1 cellular context compared by ENCODE assay signal in the genomic region with DNA sequence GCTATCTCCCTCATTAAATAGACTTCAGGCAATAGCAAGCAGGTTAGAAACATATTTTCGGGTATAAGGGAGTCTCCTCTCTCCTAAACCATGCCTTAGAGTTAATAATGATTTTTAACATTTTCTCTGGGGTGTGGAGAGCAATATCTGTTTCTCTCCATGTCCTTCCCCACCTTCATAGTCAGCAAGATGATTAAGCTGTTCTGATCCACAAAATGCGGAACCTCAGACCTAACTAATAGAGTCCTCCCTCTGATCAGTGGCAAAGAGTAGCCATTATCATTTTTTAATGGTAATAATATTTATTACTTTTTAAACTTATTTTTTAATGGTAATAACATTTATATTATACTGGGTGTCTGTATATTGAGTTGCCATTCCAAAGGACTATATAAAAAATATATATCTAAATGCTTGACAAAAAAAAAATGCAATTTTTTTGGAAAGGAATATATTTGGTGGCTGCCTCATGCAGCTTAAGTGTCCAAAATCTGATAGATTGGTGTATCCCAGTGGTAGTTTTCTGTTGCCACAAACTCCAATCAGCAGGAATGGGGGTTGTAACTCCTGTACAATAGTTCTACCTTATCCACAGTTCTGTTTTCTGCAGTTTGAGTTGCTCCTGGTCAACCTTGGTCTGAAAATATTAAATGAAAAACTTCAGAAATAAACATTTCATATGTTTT.
TF ChIP-seq lines count a peak whose summit lies in the region.

No MANE protein-coding gene starts in this region.

TF ChIP-seq in K562, 482 proteins besides CTCF, POLR2A, EP300 and RAD21 (continued from another document and continues in another):
- TF ChIP-seq, protein P1, sequence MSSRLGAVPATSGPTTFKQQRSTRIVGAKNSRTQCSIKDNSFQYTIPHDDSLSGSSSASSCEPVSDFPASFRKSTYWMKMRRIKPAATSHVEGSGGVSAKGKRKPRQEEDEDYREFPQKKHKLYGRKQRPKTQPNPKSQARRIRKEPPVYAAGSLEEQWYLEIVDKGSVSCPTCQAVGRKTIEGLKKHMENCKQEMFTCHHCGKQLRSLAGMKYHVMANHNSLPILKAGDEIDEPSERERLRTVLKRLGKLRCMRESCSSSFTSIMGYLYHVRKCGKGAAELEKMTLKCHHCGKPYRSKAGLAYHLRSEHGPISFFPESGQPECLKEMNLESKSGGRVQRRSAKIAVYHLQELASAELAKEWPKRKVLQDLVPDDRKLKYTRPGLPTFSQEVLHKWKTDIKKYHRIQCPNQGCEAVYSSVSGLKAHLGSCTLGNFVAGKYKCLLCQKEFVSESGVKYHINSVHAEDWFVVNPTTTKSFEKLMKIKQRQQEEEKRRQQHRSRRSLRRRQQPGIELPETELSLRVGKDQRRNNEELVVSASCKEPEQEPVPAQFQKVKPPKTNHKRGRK (tag; IDR thresholded peaks at IDR 0.05) = no peak
- TF ChIP-seq RCOR1 (IDR thresholded peaks at IDR 0.05; ENCODE audit: borderline replicate concordance in 1 of 2, low read depth in 2 of 2, low read length in 2 of 2) (no peak), CEBPG (CRISPR knock-in tag; IDR thresholded peaks at IDR 0.05) (no peak), CEBPG (tag; conservative IDR thresholded peaks at IDR 0.05 in 1 of 2, IDR thresholded peaks at IDR 0.05 in 1 of 2) (no peak), C11orf30 (IDR thresholded peaks at IDR 0.05; ENCODE audit: low read depth) (0 out of 2 replicates have a peak, but pooled peaks have one; percentile 13), TCFL5 (CRISPR knock-in tag; conservative IDR thresholded peaks at IDR 0.05) (no peak), ELF1 (tag; IDR thresholded peaks at IDR 0.05) (peak; percentile 30), JUND (IDR thresholded peaks at IDR 0.05; ENCODE audit: borderline replicate concordance, low read depth, low read length) (no peak), JUND (tag; IDR thresholded peaks at IDR 0.05; ENCODE audit: borderline replicate concordance, low read depth, low read length) (no peak), ZNF24 (IDR thresholded peaks at IDR 0.05) (no peak), ZKSCAN8 (CRISPR knock-in tag; IDR thresholded peaks at IDR 0.05) (0 out of 2 replicates have a peak, but pooled peaks have one; percentile 20), XRCC5 (IDR thresholded peaks at IDR 0.05; ENCODE audit: low read depth, low read length) (no peak), KDM5B (IDR thresholded peaks at IDR 0.05; ENCODE audit: insufficient replicate concordance, low read depth, low read length) (no peak), LEF1 (IDR thresholded peaks at IDR 0.05) (no peak), ZNF561 (CRISPR knock-in tag; conservative IDR thresholded peaks at IDR 0.05) (no peak), ZNF146 (CRISPR knock-in tag; IDR thresholded peaks at IDR 0.05; ENCODE audit: unreplicated experiment) (no peak), KLF1 (tag; IDR thresholded peaks at IDR 0.05) (no peak), FOS (IDR thresholded peaks at IDR 0.05; ENCODE audit: extremely low read depth, insufficient read length) (no peak), RUNX1 (IDR thresholded peaks at IDR 0.05; ENCODE audit: low read depth) (no peak), ZNF431 (CRISPR knock-in tag; IDR thresholded peaks at IDR 0.05) (no peak), RBFOX2 (IDR thresholded peaks at IDR 0.05; ENCODE audit: low read depth, low read length) (no peak), ZNF507 (tag; conservative IDR thresholded peaks at IDR 0.05) (no peak), FOSL1 (tag; conservative IDR thresholded peaks at IDR 0.05) (no peak), ZNF589 (CRISPR knock-in tag; IDR thresholded peaks at IDR 0.05; ENCODE audit: low read depth) (0 out of 2 replicates have a peak, but pooled peaks have one; percentile 11), MYC (IDR thresholded peaks at IDR 0.05; ENCODE audit: low read depth, low read length) (no peak), MYC (CRISPR knock-in tag; IDR thresholded peaks at IDR 0.05; ENCODE audit: borderline replicate concordance, low read depth) (no peak), DDX20 (tag; IDR thresholded peaks at IDR 0.05; ENCODE audit: low read depth) (no peak), ZBTB17 (CRISPR knock-in tag; IDR thresholded peaks at IDR 0.05) (peak; percentile 91), ZNF583 (CRISPR knock-in tag; IDR thresholded peaks at IDR 0.05) (no peak)
- TF ChIP-seq, protein P2, sequence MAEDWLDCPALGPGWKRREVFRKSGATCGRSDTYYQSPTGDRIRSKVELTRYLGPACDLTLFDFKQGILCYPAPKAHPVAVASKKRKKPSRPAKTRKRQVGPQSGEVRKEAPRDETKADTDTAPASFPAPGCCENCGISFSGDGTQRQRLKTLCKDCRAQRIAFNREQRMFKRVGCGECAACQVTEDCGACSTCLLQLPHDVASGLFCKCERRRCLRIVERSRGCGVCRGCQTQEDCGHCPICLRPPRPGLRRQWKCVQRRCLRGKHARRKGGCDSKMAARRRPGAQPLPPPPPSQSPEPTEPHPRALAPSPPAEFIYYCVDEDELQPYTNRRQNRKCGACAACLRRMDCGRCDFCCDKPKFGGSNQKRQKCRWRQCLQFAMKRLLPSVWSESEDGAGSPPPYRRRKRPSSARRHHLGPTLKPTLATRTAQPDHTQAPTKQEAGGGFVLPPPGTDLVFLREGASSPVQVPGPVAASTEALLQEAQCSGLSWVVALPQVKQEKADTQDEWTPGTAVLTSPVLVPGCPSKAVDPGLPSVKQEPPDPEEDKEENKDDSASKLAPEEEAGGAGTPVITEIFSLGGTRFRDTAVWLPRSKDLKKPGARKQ (CRISPR knock-in tag; IDR thresholded peaks at IDR 0.05) = no peak
- TF ChIP-seq, protein P3, sequence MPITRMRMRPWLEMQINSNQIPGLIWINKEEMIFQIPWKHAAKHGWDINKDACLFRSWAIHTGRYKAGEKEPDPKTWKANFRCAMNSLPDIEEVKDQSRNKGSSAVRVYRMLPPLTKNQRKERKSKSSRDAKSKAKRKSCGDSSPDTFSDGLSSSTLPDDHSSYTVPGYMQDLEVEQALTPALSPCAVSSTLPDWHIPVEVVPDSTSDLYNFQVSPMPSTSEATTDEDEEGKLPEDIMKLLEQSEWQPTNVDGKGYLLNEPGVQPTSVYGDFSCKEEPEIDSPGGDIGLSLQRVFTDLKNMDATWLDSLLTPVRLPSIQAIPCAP (CRISPR knock-in tag; IDR thresholded peaks at IDR 0.05; ENCODE audit: borderline replicate concordance) = no peak
- TF ChIP-seq, protein P4, sequence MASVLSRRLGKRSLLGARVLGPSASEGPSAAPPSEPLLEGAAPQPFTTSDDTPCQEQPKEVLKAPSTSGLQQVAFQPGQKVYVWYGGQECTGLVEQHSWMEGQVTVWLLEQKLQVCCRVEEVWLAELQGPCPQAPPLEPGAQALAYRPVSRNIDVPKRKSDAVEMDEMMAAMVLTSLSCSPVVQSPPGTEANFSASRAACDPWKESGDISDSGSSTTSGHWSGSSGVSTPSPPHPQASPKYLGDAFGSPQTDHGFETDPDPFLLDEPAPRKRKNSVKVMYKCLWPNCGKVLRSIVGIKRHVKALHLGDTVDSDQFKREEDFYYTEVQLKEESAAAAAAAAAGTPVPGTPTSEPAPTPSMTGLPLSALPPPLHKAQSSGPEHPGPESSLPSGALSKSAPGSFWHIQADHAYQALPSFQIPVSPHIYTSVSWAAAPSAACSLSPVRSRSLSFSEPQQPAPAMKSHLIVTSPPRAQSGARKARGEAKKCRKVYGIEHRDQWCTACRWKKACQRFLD (CRISPR knock-in tag; IDR thresholded peaks at IDR 0.05) = peak; percentile 26; the same call in 1 of the 2 replicates
- TF ChIP-seq, protein P5, sequence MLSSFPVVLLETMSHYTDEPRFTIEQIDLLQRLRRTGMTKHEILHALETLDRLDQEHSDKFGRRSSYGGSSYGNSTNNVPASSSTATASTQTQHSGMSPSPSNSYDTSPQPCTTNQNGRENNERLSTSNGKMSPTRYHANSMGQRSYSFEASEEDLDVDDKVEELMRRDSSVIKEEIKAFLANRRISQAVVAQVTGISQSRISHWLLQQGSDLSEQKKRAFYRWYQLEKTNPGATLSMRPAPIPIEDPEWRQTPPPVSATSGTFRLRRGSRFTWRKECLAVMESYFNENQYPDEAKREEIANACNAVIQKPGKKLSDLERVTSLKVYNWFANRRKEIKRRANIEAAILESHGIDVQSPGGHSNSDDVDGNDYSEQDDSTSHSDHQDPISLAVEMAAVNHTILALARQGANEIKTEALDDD (IDR thresholded peaks at IDR 0.05) = no peak
- TF ChIP-seq, protein P6, sequence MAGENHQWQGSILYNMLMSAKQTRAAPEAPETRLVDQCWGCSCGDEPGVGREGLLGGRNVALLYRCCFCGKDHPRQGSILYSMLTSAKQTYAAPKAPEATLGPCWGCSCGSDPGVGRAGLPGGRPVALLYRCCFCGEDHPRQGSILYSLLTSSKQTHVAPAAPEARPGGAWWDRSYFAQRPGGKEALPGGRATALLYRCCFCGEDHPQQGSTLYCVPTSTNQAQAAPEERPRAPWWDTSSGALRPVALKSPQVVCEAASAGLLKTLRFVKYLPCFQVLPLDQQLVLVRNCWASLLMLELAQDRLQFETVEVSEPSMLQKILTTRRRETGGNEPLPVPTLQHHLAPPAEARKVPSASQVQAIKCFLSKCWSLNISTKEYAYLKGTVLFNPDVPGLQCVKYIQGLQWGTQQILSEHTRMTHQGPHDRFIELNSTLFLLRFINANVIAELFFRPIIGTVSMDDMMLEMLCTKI (IDR thresholded peaks at IDR 0.05; ENCODE audit: partially characterized antibody) = no peak
- TF ChIP-seq, protein P7, sequence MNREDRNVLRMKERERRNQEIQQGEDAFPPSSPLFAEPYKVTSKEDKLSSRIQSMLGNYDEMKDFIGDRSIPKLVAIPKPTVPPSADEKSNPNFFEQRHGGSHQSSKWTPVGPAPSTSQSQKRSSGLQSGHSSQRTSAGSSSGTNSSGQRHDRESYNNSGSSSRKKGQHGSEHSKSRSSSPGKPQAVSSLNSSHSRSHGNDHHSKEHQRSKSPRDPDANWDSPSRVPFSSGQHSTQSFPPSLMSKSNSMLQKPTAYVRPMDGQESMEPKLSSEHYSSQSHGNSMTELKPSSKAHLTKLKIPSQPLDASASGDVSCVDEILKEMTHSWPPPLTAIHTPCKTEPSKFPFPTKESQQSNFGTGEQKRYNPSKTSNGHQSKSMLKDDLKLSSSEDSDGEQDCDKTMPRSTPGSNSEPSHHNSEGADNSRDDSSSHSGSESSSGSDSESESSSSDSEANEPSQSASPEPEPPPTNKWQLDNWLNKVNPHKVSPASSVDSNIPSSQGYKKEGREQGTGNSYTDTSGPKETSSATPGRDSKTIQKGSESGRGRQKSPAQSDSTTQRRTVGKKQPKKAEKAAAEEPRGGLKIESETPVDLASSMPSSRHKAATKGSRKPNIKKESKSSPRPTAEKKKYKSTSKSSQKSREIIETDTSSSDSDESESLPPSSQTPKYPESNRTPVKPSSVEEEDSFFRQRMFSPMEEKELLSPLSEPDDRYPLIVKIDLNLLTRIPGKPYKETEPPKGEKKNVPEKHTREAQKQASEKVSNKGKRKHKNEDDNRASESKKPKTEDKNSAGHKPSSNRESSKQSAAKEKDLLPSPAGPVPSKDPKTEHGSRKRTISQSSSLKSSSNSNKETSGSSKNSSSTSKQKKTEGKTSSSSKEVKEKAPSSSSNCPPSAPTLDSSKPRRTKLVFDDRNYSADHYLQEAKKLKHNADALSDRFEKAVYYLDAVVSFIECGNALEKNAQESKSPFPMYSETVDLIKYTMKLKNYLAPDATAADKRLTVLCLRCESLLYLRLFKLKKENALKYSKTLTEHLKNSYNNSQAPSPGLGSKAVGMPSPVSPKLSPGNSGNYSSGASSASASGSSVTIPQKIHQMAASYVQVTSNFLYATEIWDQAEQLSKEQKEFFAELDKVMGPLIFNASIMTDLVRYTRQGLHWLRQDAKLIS (CRISPR knock-in tag; IDR thresholded peaks at IDR 0.05) = no peak
- TF ChIP-seq, protein P8, sequence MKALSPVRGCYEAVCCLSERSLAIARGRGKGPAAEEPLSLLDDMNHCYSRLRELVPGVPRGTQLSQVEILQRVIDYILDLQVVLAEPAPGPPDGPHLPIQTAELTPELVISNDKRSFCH (CRISPR knock-in tag; IDR thresholded peaks at IDR 0.05) = no peak
- TF ChIP-seq, protein P8 (tag; IDR thresholded peaks at IDR 0.05) = 0 out of 2 replicates have a peak, but pooled peaks have one; percentile 7
- TF ChIP-seq, protein P9, sequence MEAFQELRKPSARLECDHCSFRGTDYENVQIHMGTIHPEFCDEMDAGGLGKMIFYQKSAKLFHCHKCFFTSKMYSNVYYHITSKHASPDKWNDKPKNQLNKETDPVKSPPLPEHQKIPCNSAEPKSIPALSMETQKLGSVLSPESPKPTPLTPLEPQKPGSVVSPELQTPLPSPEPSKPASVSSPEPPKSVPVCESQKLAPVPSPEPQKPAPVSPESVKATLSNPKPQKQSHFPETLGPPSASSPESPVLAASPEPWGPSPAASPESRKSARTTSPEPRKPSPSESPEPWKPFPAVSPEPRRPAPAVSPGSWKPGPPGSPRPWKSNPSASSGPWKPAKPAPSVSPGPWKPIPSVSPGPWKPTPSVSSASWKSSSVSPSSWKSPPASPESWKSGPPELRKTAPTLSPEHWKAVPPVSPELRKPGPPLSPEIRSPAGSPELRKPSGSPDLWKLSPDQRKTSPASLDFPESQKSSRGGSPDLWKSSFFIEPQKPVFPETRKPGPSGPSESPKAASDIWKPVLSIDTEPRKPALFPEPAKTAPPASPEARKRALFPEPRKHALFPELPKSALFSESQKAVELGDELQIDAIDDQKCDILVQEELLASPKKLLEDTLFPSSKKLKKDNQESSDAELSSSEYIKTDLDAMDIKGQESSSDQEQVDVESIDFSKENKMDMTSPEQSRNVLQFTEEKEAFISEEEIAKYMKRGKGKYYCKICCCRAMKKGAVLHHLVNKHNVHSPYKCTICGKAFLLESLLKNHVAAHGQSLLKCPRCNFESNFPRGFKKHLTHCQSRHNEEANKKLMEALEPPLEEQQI (IDR thresholded peaks at IDR 0.05) = no peak
